ENCODE assay signal across 9 cellular contexts in genomic region chr7:37052673-37053072, GRCh38.
A peak's percentile ranks its signal among the peaks of the same experiment; 100 is the strongest.
DNase-seq lines count a peak whose midpoint lies in the region; ATAC-seq and TF ChIP-seq lines count a peak whose summit lies in the region.
"Had no signal": no experiment of that assay in that cellular context is flagged by ENCODE, and none has a peak within 500 bp of the region (broad histone marks: within the 10 kb centered on the region; RNA-seq: fewer than 3 reads in every experiment).

No MANE protein-coding gene starts in this region.

- intact Hi-C loops in activated CD8-positive, alpha-beta T cell treated with anti-CD3 and anti-CD28 coated beads for 36 hours (cut with micrococcal nuclease): no loop called here
- intact Hi-C loops in left colon (cut with DNase I, micrococcal nuclease): no loop called here

- H3K36me3 Mint-ChIP-seq in activated CD8-positive, alpha-beta T cell treated with anti-CD3 and anti-CD28 coated beads for 36 hours (ENCODE audit: low read depth): peaks cover 19% of the 10 kb centered on the region

- DNase-seq in EH (ENCODE audit: low read depth) (peak; percentile 49), Kasumi-1 (lab: John Stamatoyannopoulos, UW) (peak; percentile 68), left colon (peak in 1 of 2 donors; percentile 36), NCI-H146 treated with DMSO at 0.1 percent for 48 hours (lab: John Stamatoyannopoulos, UW; ENCODE audit: unreplicated experiment) (no peak)
- DNase-seq in activated CD8-positive, alpha-beta T cell treated with anti-CD3 and anti-CD28 coated beads for 36 hours: peak; percentile 39

- H3K27me3 Mint-ChIP-seq in activated CD8-positive, alpha-beta T cell treated with anti-CD3 and anti-CD28 coated beads for 36 hours: no peaks in the 10 kb centered on the region
- H3K27me3 Mint-ChIP-seq: naive thymus-derived CD8-positive, alpha-beta T cell had no signal

- peaks cover 4% of the 10 kb centered on the region for H3K4me1 Mint-ChIP-seq in activated CD8-positive, alpha-beta T cell treated with anti-CD3 and anti-CD28 coated beads for 36 hours (ENCODE audit: low read depth)

- POLR2A ChIA-PET in activated CD8-positive, alpha-beta T cell treated with anti-CD3 and anti-CD28 coated beads for 36 hours (lab: Charles Lee): no interaction called here

- H3K9me3 Mint-ChIP-seq in activated CD8-positive, alpha-beta T cell treated with anti-CD3 and anti-CD28 coated beads for 36 hours: no peaks in the 10 kb centered on the region
- H3K9me3 Mint-ChIP-seq: naive thymus-derived CD8-positive, alpha-beta T cell had no signal

- no peak overlapping the region for H3K4me3 Mint-ChIP-seq in activated CD8-positive, alpha-beta T cell treated with anti-CD3 and anti-CD28 coated beads for 36 hours

- ATAC-seq in activated CD8-positive, alpha-beta T cell treated with anti-CD3 and anti-CD28 coated beads for 36 hours: no peak
- ATAC-seq in left colon: peak; percentile 35
- no peak for ATAC-seq in HG03520 (IDR thresholded peaks at IDR 0.05; ENCODE audit: unreplicated experiment)
- ATAC-seq in HG03139 (IDR thresholded peaks at IDR 0.05; ENCODE audit: unreplicated experiment): no peak
- ATAC-seq in GM21360 (IDR thresholded peaks at IDR 0.05; ENCODE audit: unreplicated experiment): no peak
- ATAC-seq: naive thymus-derived CD8-positive, alpha-beta T cell had no signal

- CTCF ChIA-PET in activated CD8-positive, alpha-beta T cell treated with anti-CD3 and anti-CD28 coated beads for 36 hours (lab: Charles Lee): no interaction called here

- H3K27ac Mint-ChIP-seq in activated CD8-positive, alpha-beta T cell treated with anti-CD3 and anti-CD28 coated beads for 36 hours: no peak overlapping the region
- H3K27ac Mint-ChIP-seq: naive thymus-derived CD8-positive, alpha-beta T cell had no signal

- TF ChIP-seq CTCF in activated CD8-positive, alpha-beta T cell treated with anti-CD3 and anti-CD28 coated beads for 36 hours (IDR thresholded peaks at IDR 0.05): no peak
